In the genomic region with DNA sequence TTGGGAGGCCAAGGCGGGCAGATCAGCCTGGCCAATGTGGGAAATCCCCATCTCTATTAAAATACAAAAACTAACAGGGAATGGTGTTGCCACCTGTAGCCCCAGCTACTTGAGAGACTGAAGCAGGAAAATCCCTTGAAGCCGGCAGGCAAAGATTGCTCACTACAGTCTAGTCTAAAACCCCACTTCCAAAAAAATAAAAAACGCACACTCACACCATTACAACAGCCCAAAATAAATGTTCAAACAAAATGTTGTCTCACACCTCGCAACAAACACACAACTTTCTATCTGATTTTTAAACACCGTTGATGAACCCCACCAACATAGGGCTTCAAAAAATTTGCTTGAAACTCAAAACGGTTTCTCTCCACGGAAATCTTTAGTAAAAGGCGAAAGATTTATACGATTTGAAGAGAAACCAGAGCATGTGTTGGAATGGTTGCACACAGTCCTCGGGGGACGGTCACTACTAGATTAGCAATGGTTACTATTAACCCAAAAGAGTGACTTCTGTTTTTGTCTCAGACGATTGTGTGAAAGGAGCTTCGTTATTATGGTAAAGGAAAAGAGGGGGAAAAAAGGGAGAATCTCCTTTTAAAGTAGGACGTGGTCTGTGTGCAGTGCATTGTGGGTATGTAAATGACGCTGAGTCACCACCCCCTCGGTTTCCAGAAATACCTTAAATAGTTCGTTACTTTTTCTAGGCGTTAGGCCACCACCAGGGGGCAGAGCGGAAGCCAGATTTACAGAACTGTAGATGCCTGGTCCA, we compare ENCODE assay signal across 1 cellular context.
TF ChIP-seq lines count a peak whose summit lies in the region.

TSS of gene RNU5D-1 (minus strand) at position 430 of the 772 bp plus-strand sequence.

TF ChIP-seq in K562, 482 proteins besides CTCF, POLR2A, EP300 and RAD21 (continued from another document and continues in another):
- peak; percentile 50 for TF ChIP-seq ZBTB40 (IDR thresholded peaks at IDR 0.05)
- peak; percentile 70 for TF ChIP-seq ZBTB40 (CRISPR knock-in tag; IDR thresholded peaks at IDR 0.05)
- TF ChIP-seq, protein P1, sequence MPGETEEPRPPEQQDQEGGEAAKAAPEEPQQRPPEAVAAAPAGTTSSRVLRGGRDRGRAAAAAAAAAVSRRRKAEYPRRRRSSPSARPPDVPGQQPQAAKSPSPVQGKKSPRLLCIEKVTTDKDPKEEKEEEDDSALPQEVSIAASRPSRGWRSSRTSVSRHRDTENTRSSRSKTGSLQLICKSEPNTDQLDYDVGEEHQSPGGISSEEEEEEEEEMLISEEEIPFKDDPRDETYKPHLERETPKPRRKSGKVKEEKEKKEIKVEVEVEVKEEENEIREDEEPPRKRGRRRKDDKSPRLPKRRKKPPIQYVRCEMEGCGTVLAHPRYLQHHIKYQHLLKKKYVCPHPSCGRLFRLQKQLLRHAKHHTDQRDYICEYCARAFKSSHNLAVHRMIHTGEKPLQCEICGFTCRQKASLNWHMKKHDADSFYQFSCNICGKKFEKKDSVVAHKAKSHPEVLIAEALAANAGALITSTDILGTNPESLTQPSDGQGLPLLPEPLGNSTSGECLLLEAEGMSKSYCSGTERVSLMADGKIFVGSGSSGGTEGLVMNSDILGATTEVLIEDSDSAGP (CRISPR knock-in tag; IDR thresholded peaks at IDR 0.05): peak; percentile 52; the same call in 1 of the 2 replicates
- TF ChIP-seq BRD4 (IDR thresholded peaks at IDR 0.05): peak; percentile 28; the same call in 1 of the 2 replicates
- no peak for TF ChIP-seq ZBTB1 (CRISPR knock-in tag; IDR thresholded peaks at IDR 0.05; ENCODE audit: borderline replicate concordance, low read depth)
- peak in 1 of 2 experiments; percentile 8; a peak in 1 of 4 replicates for TF ChIP-seq MCM7 (IDR thresholded peaks at IDR 0.05)
- TF ChIP-seq TFE3 (CRISPR knock-in tag; IDR thresholded peaks at IDR 0.05): peak; percentile 63
- TF ChIP-seq, protein P2, sequence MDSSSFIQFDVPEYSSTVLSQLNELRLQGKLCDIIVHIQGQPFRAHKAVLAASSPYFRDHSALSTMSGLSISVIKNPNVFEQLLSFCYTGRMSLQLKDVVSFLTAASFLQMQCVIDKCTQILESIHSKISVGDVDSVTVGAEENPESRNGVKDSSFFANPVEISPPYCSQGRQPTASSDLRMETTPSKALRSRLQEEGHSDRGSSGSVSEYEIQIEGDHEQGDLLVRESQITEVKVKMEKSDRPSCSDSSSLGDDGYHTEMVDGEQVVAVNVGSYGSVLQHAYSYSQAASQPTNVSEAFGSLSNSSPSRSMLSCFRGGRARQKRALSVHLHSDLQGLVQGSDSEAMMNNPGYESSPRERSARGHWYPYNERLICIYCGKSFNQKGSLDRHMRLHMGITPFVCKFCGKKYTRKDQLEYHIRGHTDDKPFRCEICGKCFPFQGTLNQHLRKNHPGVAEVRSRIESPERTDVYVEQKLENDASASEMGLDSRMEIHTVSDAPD (CRISPR knock-in tag; IDR thresholded peaks at IDR 0.05): peak; percentile 34; the same call in 1 of the 2 replicates
- TF ChIP-seq TOE1 (IDR thresholded peaks at IDR 0.05; ENCODE audit: borderline replicate concordance): peak; percentile 91
- TF ChIP-seq TOE1 (CRISPR knock-in tag; IDR thresholded peaks at IDR 0.05; ENCODE audit: borderline replicate concordance, low read depth): peak; percentile 90
- peak; percentile 97 for TF ChIP-seq HLTF (IDR thresholded peaks at IDR 0.05)
- TF ChIP-seq SRSF9 (IDR thresholded peaks at IDR 0.05; ENCODE audit: borderline replicate concordance, low read depth, low read length): no peak
- peak; percentile 48 for TF ChIP-seq ZNF239 (CRISPR knock-in tag; IDR thresholded peaks at IDR 0.05)
- peak; percentile 93 for TF ChIP-seq SRSF7 (optimal IDR thresholded peaks at IDR 0.05; ENCODE audit: low read depth, low read length)
- peak; percentile 99 for TF ChIP-seq HNRNPUL1 (IDR thresholded peaks at IDR 0.05; ENCODE audit: low read length)
- peak; percentile 33 for TF ChIP-seq E2F8 (IDR thresholded peaks at IDR 0.05; ENCODE audit: low read depth, partially characterized antibody)
- no peak for TF ChIP-seq TGIF2 (CRISPR knock-in tag; IDR thresholded peaks at IDR 0.05)
- TF ChIP-seq STAT5B (CRISPR knock-in tag; IDR thresholded peaks at IDR 0.05): no peak
- peak; percentile 93 to 99 for TF ChIP-seq SIN3A (IDR thresholded peaks at IDR 0.05; ENCODE audit: borderline replicate concordance in 2 of 2, control insufficient read depth in 1 of 2, low read depth in 2 of 2, low read length in 2 of 2)
- TF ChIP-seq GTF2E2 (tag; IDR thresholded peaks at IDR 0.05): peak; percentile 100
- no peak for TF ChIP-seq HDGF (IDR thresholded peaks at IDR 0.05)
- TF ChIP-seq MIER1 (IDR thresholded peaks at IDR 0.05; ENCODE audit: low read depth): no peak; the same call in 1 of the 2 replicates
- TF ChIP-seq, protein P3, sequence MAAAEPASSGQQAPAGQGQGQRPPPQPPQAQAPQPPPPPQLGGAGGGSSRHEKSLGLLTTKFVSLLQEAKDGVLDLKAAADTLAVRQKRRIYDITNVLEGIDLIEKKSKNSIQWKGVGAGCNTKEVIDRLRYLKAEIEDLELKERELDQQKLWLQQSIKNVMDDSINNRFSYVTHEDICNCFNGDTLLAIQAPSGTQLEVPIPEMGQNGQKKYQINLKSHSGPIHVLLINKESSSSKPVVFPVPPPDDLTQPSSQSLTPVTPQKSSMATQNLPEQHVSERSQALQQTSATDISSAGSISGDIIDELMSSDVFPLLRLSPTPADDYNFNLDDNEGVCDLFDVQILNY (CRISPR knock-in tag; IDR thresholded peaks at IDR 0.05): peak; percentile 97
- peak; percentile 93; the same call in 1 of the 2 replicates for TF ChIP-seq PHF21A (IDR thresholded peaks at IDR 0.05; ENCODE audit: borderline replicate concordance, low read depth)
- TF ChIP-seq ZNF699 (CRISPR knock-in tag; IDR thresholded peaks at IDR 0.05; ENCODE audit: insufficient replicate concordance): no peak
- TF ChIP-seq MTF1 (CRISPR knock-in tag; IDR thresholded peaks at IDR 0.05; ENCODE audit: borderline replicate concordance): no peak
- peak; percentile 62 for TF ChIP-seq ZFP1 (CRISPR knock-in tag; IDR thresholded peaks at IDR 0.05)
- TF ChIP-seq TRIM28 (IDR thresholded peaks at IDR 0.05): no peak; the same call in 1 of the 2 replicates
- TF ChIP-seq ZNF41 (CRISPR knock-in tag; conservative IDR thresholded peaks at IDR 0.05): peak; percentile 93
- peak; percentile 84 for TF ChIP-seq NCOA6 (IDR thresholded peaks at IDR 0.05)
- no peak for TF ChIP-seq MCM2 (IDR thresholded peaks at IDR 0.05; ENCODE audit: low read depth)
- no peak for TF ChIP-seq ZNF707 (CRISPR knock-in tag; conservative IDR thresholded peaks at IDR 0.05)
- TF ChIP-seq ZBTB17 (CRISPR knock-in tag; IDR thresholded peaks at IDR 0.05): peak; percentile 95
- TF ChIP-seq GABPA (tag; conservative IDR thresholded peaks at IDR 0.05; ENCODE audit: low read depth): peak; percentile 60
- TF ChIP-seq ZNF174 (CRISPR knock-in tag; IDR thresholded peaks at IDR 0.05): peak; percentile 98
- TF ChIP-seq ZEB2 (IDR thresholded peaks at IDR 0.05): 0 out of 2 replicates have a peak, but pooled peaks have one; percentile 79
- no peak; the same call in 1 of the 2 replicates for TF ChIP-seq KAT7 (CRISPR knock-in tag; IDR thresholded peaks at IDR 0.05; ENCODE audit: borderline replicate concordance)
- peak; percentile 92; the same call in 1 of the 2 replicates for TF ChIP-seq GABPB2 (CRISPR knock-in tag; conservative IDR thresholded peaks at IDR 0.05)
- TF ChIP-seq LEF1 (IDR thresholded peaks at IDR 0.05): peak; percentile 93
- peak; percentile 5; the same call in 1 of the 2 replicates for TF ChIP-seq BMI1 (IDR thresholded peaks at IDR 0.05; ENCODE audit: low read length)
- TF ChIP-seq NCOA2 (IDR thresholded peaks at IDR 0.05; ENCODE audit: partially characterized antibody in 2 of 2): no peak
- TF ChIP-seq ZNF431 (CRISPR knock-in tag; IDR thresholded peaks at IDR 0.05): peak; percentile 88; the same call in 1 of the 2 replicates
- peak; percentile 70 for TF ChIP-seq CHD2 (IDR thresholded peaks at IDR 0.05; ENCODE audit: low read depth, low read length)
- peak; percentile 99 for TF ChIP-seq HEY1 (CRISPR knock-in tag; IDR thresholded peaks at IDR 0.05; ENCODE audit: borderline replicate concordance)
- no peak for TF ChIP-seq CHD4 (IDR thresholded peaks at IDR 0.05; ENCODE audit: insufficient read depth, insufficient replicate concordance, low read depth, low read length, poor library complexity, severe bottlenecking)
